29 cellular contexts compared by ENCODE assay signal in genomic region chr4:159008671-159009070, GRCh38.
"Had no signal": no experiment of that assay in that cellular context is flagged by ENCODE, and none has a peak within 500 bp of the region (broad histone marks: within the 10 kb centered on the region; RNA-seq: fewer than 3 reads in every experiment).

No MANE protein-coding gene starts in this region.

- H3K27me3 ChIP-seq: colonic mucosa, dorsolateral prefrontal cortex, esophagus muscularis mucosa, esophagus squamous epithelium, gastrocnemius medialis, gastroesophageal sphincter, heart left ventricle, heart right ventricle, hepatocyte had no signal

- DNase-seq: colonic mucosa; cortex of kidney; dermis blood vessel endothelial cell; dorsolateral prefrontal cortex; effector CD4-positive, alpha-beta T cell; effector CD8-positive, alpha-beta T cell; effector memory CD4-positive, alpha-beta T cell; effector memory CD8-positive, alpha-beta T cell; endodermal cell; erythroblast; esophagus squamous epithelium; foreskin fibroblast; foreskin melanocyte; gastrocnemius medialis; glutamatergic neuron; head of caudate nucleus; heart left ventricle; heart right ventricle; hippocampal formation had no signal

- FAIRE-seq: colon, endometrium, endothelial cell of umbilical vein, frontal cortex had no signal

- H3K4me2 ChIP-seq: hepatocyte had no signal

- H2AFZ ChIP-seq: hepatocyte had no signal

- H3K4me1 ChIP-seq: colonic mucosa had no signal

- H3K36me3 ChIP-seq: colonic mucosa, esophagus muscularis mucosa, esophagus squamous epithelium, gastrocnemius medialis, gastroesophageal sphincter, heart left ventricle, heart right ventricle had no signal

- H3K27ac ChIP-seq: colonic mucosa, coronary artery, dorsolateral prefrontal cortex, epithelial cell of prostate, esophagus muscularis mucosa, esophagus squamous epithelium, gastrocnemius medialis, gastroesophageal sphincter, heart left ventricle, heart right ventricle, hepatocyte had no signal

- ATAC-seq: effector memory CD8-positive, alpha-beta T cell; esophagus mucosa; gastrocnemius medialis; gastroesophageal sphincter; heart right ventricle had no signal

- H3K79me2 ChIP-seq: hepatocyte had no signal

- H3K9me3 ChIP-seq: colonic mucosa, esophagus muscularis mucosa, esophagus squamous epithelium, gastrocnemius medialis, gastroesophageal sphincter, heart left ventricle, heart right ventricle had no signal

- H3K4me3 ChIP-seq: colonic mucosa, coronary artery, esophagus muscularis mucosa, esophagus squamous epithelium, gastrocnemius medialis, gastroesophageal sphincter, heart left ventricle, heart right ventricle, hepatocyte had no signal
